Comparison of ENCODE assay signal across 1 cellular context in genomic region chr1:214604543-214604942, GRCh38.
TF ChIP-seq lines count a peak whose summit lies in the region.

No MANE protein-coding gene starts in this region.

TF ChIP-seq in HCT116, 20 proteins besides CTCF, POLR2A, EP300 and RAD21:
- TF ChIP-seq FOSL1 (IDR thresholded peaks at IDR 0.05; ENCODE audit: low read depth), result no peak
- TF ChIP-seq ELF1 (IDR thresholded peaks at IDR 0.05; ENCODE audit: borderline replicate concordance, low read depth), result no peak
- no peak for TF ChIP-seq EZH2 (IDR thresholded peaks at IDR 0.05)
- TF ChIP-seq EZH2phosphoT487 (IDR thresholded peaks at IDR 0.05; ENCODE audit: borderline replicate concordance), result no peak
- TF ChIP-seq CEBPB (IDR thresholded peaks at IDR 0.05; ENCODE audit: low read depth), result no peak
- TF ChIP-seq SIN3A (IDR thresholded peaks at IDR 0.05; ENCODE audit: low read depth), result no peak
- TF ChIP-seq CBX3 (IDR thresholded peaks at IDR 0.05; ENCODE audit: low read depth), result no peak
- no peak for TF ChIP-seq YY1 (IDR thresholded peaks at IDR 0.05; ENCODE audit: extremely low read depth, insufficient replicate concordance, low read depth, low read length)
- TF ChIP-seq ZFX (IDR thresholded peaks at IDR 0.05), result no peak
- no peak for TF ChIP-seq REST (IDR thresholded peaks at IDR 0.05; ENCODE audit: low read depth)
- TF ChIP-seq MAX (IDR thresholded peaks at IDR 0.05), result no peak
- TF ChIP-seq POLR2AphosphoS5 (IDR thresholded peaks at IDR 0.05; ENCODE audit: low read depth, low read length), result no peak
- TF ChIP-seq TCF7L2 (IDR thresholded peaks at IDR 0.05; ENCODE audit: borderline replicate concordance, extremely low read depth, insufficient read depth, insufficient read length), result no peak
- TF ChIP-seq ZBTB33 (IDR thresholded peaks at IDR 0.05; ENCODE audit: extremely low read depth, insufficient replicate concordance, low read length), result no peak
- no peak for TF ChIP-seq SRF (IDR thresholded peaks at IDR 0.05; ENCODE audit: low read depth)
- TF ChIP-seq ATF3 (IDR thresholded peaks at IDR 0.05), result no peak
- TF ChIP-seq ZNF274 (IDR thresholded peaks at IDR 0.05; ENCODE audit: low read depth, low read length), result no peak
